8 cellular contexts compared by ENCODE assay signal in genomic region chr1:42657981-42658879, GRCh38. TPM values are rescaled to one million over a fixed set of nuclear protein-coding genes. Genes with fewer than 3 reads are reported as not detected.
DNase-seq lines count a peak whose midpoint lies in the region; ATAC-seq and TF ChIP-seq lines count a peak whose summit lies in the region.

Gene PPIH (plus strand): TSS chr1:42658423. CDS start chr1:42658447, 24 bp downstream.

- peak within 1 kb of the TSS; percentile 43 for H3K27ac ChIP-seq in OCI-LY3 (ENCODE audit: low read length)

- H3K36me3 Mint-ChIP-seq in endothelial cell (ENCODE audit: low read depth, unreplicated experiment) (peaks cover 7% of the 10 kb centered on the region), mesothelial cell of epicardium (peaks cover 6% of the 10 kb centered on the region)

- H3K27me3 Mint-ChIP-seq in endothelial cell (ENCODE audit: unreplicated experiment) = peaks cover 2% of the 10 kb centered on the region
- peaks cover 7% of the 10 kb centered on the region for H3K27me3 Mint-ChIP-seq in mesothelial cell of epicardium (ENCODE audit: low read depth)

- H3K4me3 ChIP-seq in OCI-LY3 (ENCODE audit: low read length) = peak within 1 kb of the TSS; percentile 93

- no peaks in the 10 kb centered on the region for H3K27me3 ChIP-seq in OCI-LY3 (ENCODE audit: low read depth, low read length)

- H3K79me2 ChIP-seq in OCI-LY3 (ENCODE audit: low read length) = peaks cover 33% of the 10 kb centered on the region

- peak within 1 kb of the TSS; percentile 89 for H3K4me2 ChIP-seq in OCI-LY3 (ENCODE audit: low read length)

- H3K36me3 ChIP-seq in OCI-LY3 (replicated peaks; ENCODE audit: low read depth, low read length) = peaks cover 14% of the 10 kb centered on the region

- DNase-seq in DMS 273 (lab: John Stamatoyannopoulos, UW; ENCODE audit: unreplicated experiment) = peak; percentile 98
- DNase-seq in HuH-7 (ENCODE audit: low spot score) = peak; percentile 91
- peak; percentile 96 for DNase-seq in activated CD8-positive, alpha-beta memory T cell treated with anti-CD3 and anti-CD28 coated beads, Interleukin-2, amount 50 U/mL, for 48 hours
- peak; percentile 91 for DNase-seq in endothelial cell (ENCODE audit: low spot score)
- peak; percentile 86 to 94 for DNase-seq in mesothelial cell of epicardium (ENCODE audit: low spot score in 2 of 2, unreplicated experiment in 2 of 2)
- DNase-seq in stimulated activated CD8-positive, alpha-beta memory T cell treated with anti-CD3 and anti-CD28 coated beads, Interleukin-15, amount 100 ng/mL, for 48 hours (ENCODE audit: low read depth in 2 of 2) = peak; percentile 94

- no peaks in the 10 kb centered on the region for H4K20me1 ChIP-seq in OCI-LY3 (ENCODE audit: insufficient read depth, low read length)

- H3K9me3 Mint-ChIP-seq in endothelial cell (ENCODE audit: unreplicated experiment) (no peaks in the 10 kb centered on the region), mesothelial cell of epicardium (no peaks in the 10 kb centered on the region)

- H2AFZ ChIP-seq in OCI-LY3 (ENCODE audit: low read depth, low read length) = peak within 1 kb of the TSS; percentile 81

- H3K27ac Mint-ChIP-seq in endothelial cell (ENCODE audit: unreplicated experiment) (peak within 1 kb of the TSS; percentile 69), mesothelial cell of epicardium (peak within 1 kb of the TSS; percentile 98)

- H3K9me3 ChIP-seq in OCI-LY3 (ENCODE audit: insufficient read depth, low read length) = no peaks in the 10 kb centered on the region

- H3K4me3 Mint-ChIP-seq in endothelial cell (ENCODE audit: unreplicated experiment) = peak within 1 kb of the TSS; percentile 95
- peak within 1 kb of the TSS; percentile 100 for H3K4me3 Mint-ChIP-seq in mesothelial cell of epicardium

- H3K4me1 ChIP-seq in OCI-LY3 (ENCODE audit: low read length) = peaks cover 12% of the 10 kb centered on the region

- ATAC-seq in GM21447 (IDR thresholded peaks at IDR 0.05; ENCODE audit: unreplicated experiment) = peak; percentile 93

- TF ChIP-seq CTCF in OCI-LY3 (IDR thresholded peaks at IDR 0.05; ENCODE audit: low read depth, low read length) (no peak), endothelial cell (IDR thresholded peaks at IDR 0.05; ENCODE audit: unreplicated experiment) (no peak), mesothelial cell of epicardium (IDR thresholded peaks at IDR 0.05; ENCODE audit: unreplicated experiment) (no peak)

- peak within 1 kb of the TSS; percentile 77 for H3K9ac ChIP-seq in OCI-LY3 (ENCODE audit: low read length)

- H3K4me1 Mint-ChIP-seq in endothelial cell (ENCODE audit: unreplicated experiment) (peaks cover 21% of the 10 kb centered on the region), mesothelial cell of epicardium (peaks cover 25% of the 10 kb centered on the region)

RNA-seq across cellular contexts. Expression of gene PPIH, which starts in this region (rescaled TPM):
- total RNA-seq in endothelial cell (ENCODE audit: unreplicated experiment) (37.4 TPM), mesothelial cell of epicardium (42.5 to 44.1 TPM (median 43.3 TPM) in 3 replicates)

Comparison
In these comparisons a context has a peak if more than half of its experiments do, and no peak if none do; other contexts are left out.
1. Peak in every context shown above with its lines: DNase-seq, ATAC-seq, H3K4me3 ChIP-seq and H3K27ac ChIP-seq.